ENCODE assay signal across 8 cellular contexts in the genomic region with DNA sequence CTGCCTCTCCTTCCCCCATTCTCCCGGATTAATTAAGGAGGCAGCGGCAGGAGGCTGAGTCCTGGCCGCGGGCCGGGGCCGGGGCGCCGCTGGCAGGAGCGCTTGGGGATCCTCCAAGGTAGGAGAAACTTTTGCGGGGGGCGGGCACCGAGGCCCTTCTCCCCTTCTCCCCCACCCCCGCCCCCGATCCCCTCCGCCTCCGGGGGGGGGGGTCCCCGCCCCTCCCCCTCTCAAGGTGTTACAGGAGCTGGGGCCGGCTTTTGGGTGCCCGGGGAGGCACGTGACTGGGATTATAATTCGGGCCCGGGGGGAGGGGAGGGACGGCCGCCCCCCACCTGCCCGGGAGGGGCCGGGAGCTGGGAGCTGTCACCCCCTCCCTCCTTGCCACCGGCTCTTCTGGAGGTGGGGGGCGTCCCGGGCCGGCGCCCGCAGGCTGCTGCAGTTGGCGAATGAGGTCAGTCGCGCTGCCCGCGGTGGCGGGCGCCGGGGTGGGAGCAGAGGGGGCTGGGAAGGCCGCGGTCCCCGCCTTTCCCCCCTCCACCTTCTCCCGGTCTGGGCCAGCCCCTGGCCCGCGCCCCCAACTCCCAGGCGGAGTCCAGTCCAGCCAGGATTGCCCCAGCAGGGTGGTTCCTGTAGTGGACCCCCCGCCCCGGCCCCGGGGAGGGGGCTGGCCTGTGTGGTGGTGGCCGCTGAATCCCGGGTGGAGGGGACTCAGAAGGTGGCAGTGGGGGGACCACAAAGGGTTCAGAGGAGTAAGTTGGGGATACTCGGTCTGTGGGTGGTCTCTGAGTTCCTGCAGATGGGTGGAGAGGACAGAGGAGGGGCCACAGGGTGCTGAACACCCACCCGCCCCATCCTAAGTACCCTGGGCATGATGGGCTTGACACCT. TPM values are rescaled to one million over a fixed set of nuclear protein-coding genes. Genes with fewer than 3 reads are reported as not detected.
A peak's percentile ranks its signal among the peaks of the same experiment; 100 is the strongest.
DNase-seq lines count a peak whose midpoint lies in the region; ATAC-seq and TF ChIP-seq lines count a peak whose summit lies in the region.

No MANE protein-coding gene starts in this region.

- H3K27me3 Mint-ChIP-seq in chondrocyte (ENCODE audit: low read depth) = no peaks in the 10 kb centered on the region

- peak overlapping the region; percentile 55 for H4K91ac ChIP-seq in mesenchymal stem cell (ENCODE audit: low read length)

- peak overlapping the region; percentile 59 for H3K27ac Mint-ChIP-seq in chondrocyte (ENCODE audit: unreplicated experiment)

- peaks cover 9% of the 10 kb centered on the region for H3F3A ChIP-seq in MM.1S (ENCODE audit: insufficient read depth, low read length)

- peak; percentile 52 for DNase-seq in BE2C
- no peak for DNase-seq in MM.1S
- no peak for DNase-seq in chondrocyte (ENCODE audit: low spot score)
- DNase-seq in mesenchymal stem cell = no peak
- no peak for DNase-seq in tibial artery
- no peak for DNase-seq in NCI-H446 treated with DMSO at 0.1 percent for 48 hours (lab: John Stamatoyannopoulos, UW)
- no peak for DNase-seq in NCI-H187 (lab: John Stamatoyannopoulos, UW)

- H2AFZ ChIP-seq in MM.1S (ENCODE audit: low read length) (no peak overlapping the region), mesenchymal stem cell (ENCODE audit: low read depth, low read length) (no peak overlapping the region)

- no peaks in the 10 kb centered on the region; the same call in 1 of the 2 replicates for H3K4me1 ChIP-seq in BE2C
- H3K4me1 ChIP-seq in MM.1S (ENCODE audit: low read length) = peaks cover 8% of the 10 kb centered on the region
- peaks cover 14% of the 10 kb centered on the region for H3K4me1 ChIP-seq in mesenchymal stem cell (ENCODE audit: control insufficient read depth, insufficient read depth, low read depth, low read length)
- peaks cover 0 to 28% (median 20%) of the 10 kb centered on the region in 4 donors for H3K4me1 ChIP-seq in tibial artery

- H2BK5ac ChIP-seq in mesenchymal stem cell (ENCODE audit: low read depth, low read length, poor library complexity, severe bottlenecking) = no peak overlapping the region

- peak overlapping the region; percentile 72 for H3K4me3 Mint-ChIP-seq in chondrocyte (ENCODE audit: unreplicated experiment)

- H3K14ac ChIP-seq in mesenchymal stem cell (ENCODE audit: low read length in 2 of 2) = peak overlapping the region in 1 of 2 experiments; percentile 58

- peak overlapping the region; percentile 82 for H2BK15ac ChIP-seq in mesenchymal stem cell (ENCODE audit: low read depth, poor library complexity, severe bottlenecking)

- no peaks in the 10 kb centered on the region for H3K9me3 ChIP-seq in BE2C
- no peaks in the 10 kb centered on the region for H3K9me3 ChIP-seq in MM.1S (replicated peaks; ENCODE audit: insufficient read depth, low read length)
- H3K9me3 ChIP-seq in mesenchymal stem cell (ENCODE audit: control insufficient read depth, low read length) = no peaks in the 10 kb centered on the region
- H3K9me3 ChIP-seq in tibial artery = no peaks in the 10 kb centered on the region

- H3K79me2 ChIP-seq in MM.1S (ENCODE audit: low read length) = peaks cover 47% of the 10 kb centered on the region

- H2AK5ac ChIP-seq in mesenchymal stem cell (ENCODE audit: low read length, severe bottlenecking) = no peak overlapping the region

- peak overlapping the region; percentile 41 to 53 for H3K4ac ChIP-seq in mesenchymal stem cell (ENCODE audit: low read depth in 1 of 2, low read length in 2 of 2)

- WGBS in mesenchymal stem cell = 3% methylated on average over 23 of the region's 54 CpGs

- no peak for ATAC-seq in HG02678 (IDR thresholded peaks at IDR 0.05; ENCODE audit: unreplicated experiment)

- no peaks in the 10 kb centered on the region for H3K9me3 Mint-ChIP-seq in chondrocyte (ENCODE audit: low read depth)

- H3K4me2 ChIP-seq in MM.1S (ENCODE audit: low read depth, low read length) (peak overlapping the region; percentile 62), mesenchymal stem cell (ENCODE audit: low read length, poor library complexity, severe bottlenecking) (peak overlapping the region; percentile 77)

- H4K8ac ChIP-seq in mesenchymal stem cell (ENCODE audit: low read length) = peak overlapping the region; percentile 33

- peaks cover 12% of the 10 kb centered on the region for H3K79me1 ChIP-seq in mesenchymal stem cell (replicated peaks; ENCODE audit: low read length, poor library complexity, severe bottlenecking)

- no peaks in the 10 kb centered on the region for H3K9me2 ChIP-seq in MM.1S (replicated peaks; ENCODE audit: insufficient read depth, low read length)

- H3K36me3 ChIP-seq in BE2C (no peaks in the 10 kb centered on the region; the same call in 1 of the 2 replicates), MM.1S (replicated peaks; ENCODE audit: insufficient read depth, low read length) (no peaks in the 10 kb centered on the region), mesenchymal stem cell (ENCODE audit: control insufficient read depth in 1 of 2, insufficient read depth in 2 of 2, low read depth in 1 of 2, low read length in 2 of 2) (peaks cover 0 to 6% of the 10 kb centered on the region in 2 experiments), tibial artery (no peaks in the 10 kb centered on the region)

- H3K36me3 Mint-ChIP-seq in chondrocyte (ENCODE audit: low read depth) = no peaks in the 10 kb centered on the region

- H3K27ac ChIP-seq in MM.1S (ENCODE audit: low read length) = no peak overlapping the region
- H3K27ac ChIP-seq in mesenchymal stem cell (ENCODE audit: low read length, poor library complexity, severe bottlenecking) = no peak overlapping the region
- peak overlapping the region; percentile 90 to 94 for H3K27ac ChIP-seq in tibial artery

- peak overlapping the region; percentile 39 for H2BK120ac ChIP-seq in mesenchymal stem cell (ENCODE audit: low read depth, low read length)

- no peaks in the 10 kb centered on the region for H4K20me1 ChIP-seq in MM.1S (ENCODE audit: insufficient read depth, low read length)

- intact Hi-C loops in tibial artery (cut with DNase I; ENCODE audit: low total_unique reads) = loop anchor here (2.0 to 10.0 kb wide), 2 partner anchors 26 to 200 kb away; a partner anchor contains a TSS

- TF ChIP-seq CTCF in BE2C (IDR thresholded peaks at IDR 0.05; ENCODE audit: low read depth, low read length) = no peak
- no peak for TF ChIP-seq CTCF in MM.1S (IDR thresholded peaks at IDR 0.05; ENCODE audit: low read length)
- TF ChIP-seq CTCF in chondrocyte (IDR thresholded peaks at IDR 0.05) = no peak
- no peak for TF ChIP-seq CTCF in tibial artery (IDR thresholded peaks at IDR 0.05)

- H3K27me3 ChIP-seq in BE2C = no peaks in the 10 kb centered on the region
- H3K27me3 ChIP-seq in MM.1S (replicated peaks; ENCODE audit: insufficient read depth, low read length) = no peaks in the 10 kb centered on the region
- H3K27me3 ChIP-seq in mesenchymal stem cell (ENCODE audit: control insufficient read depth in 1 of 2, insufficient read depth in 1 of 2, low read length in 2 of 2) = no peaks in the 10 kb centered on the region
- no peaks in the 10 kb centered on the region for H3K27me3 ChIP-seq in tibial artery

- H3K4me1 Mint-ChIP-seq in chondrocyte (ENCODE audit: low read depth) = peaks cover 29% of the 10 kb centered on the region

- H3K9ac ChIP-seq in MM.1S (ENCODE audit: low read length) = peak overlapping the region; percentile 60; the same call in 1 of the 2 replicates
- peak overlapping the region; percentile 62 for H3K9ac ChIP-seq in mesenchymal stem cell (ENCODE audit: low read length)

- H3K4me3 ChIP-seq in BE2C (ENCODE audit: low read depth, low read length) = peak overlapping the region; percentile 71
- H3K4me3 ChIP-seq in MM.1S (ENCODE audit: low read length) = peak overlapping the region; percentile 63
- H3K4me3 ChIP-seq in mesenchymal stem cell (ENCODE audit: insufficient read depth in 1 of 2, low read depth in 1 of 2, low read length in 2 of 2) = peak overlapping the region; percentile 73 to 74
- H3K4me3 ChIP-seq in tibial artery = peak overlapping the region; percentile 81 to 87

- H3K23ac ChIP-seq in mesenchymal stem cell (ENCODE audit: low read length in 2 of 2) = no peak overlapping the region

- H3K18ac ChIP-seq in mesenchymal stem cell (ENCODE audit: low read depth in 1 of 2, low read length in 2 of 2) = peak overlapping the region; percentile 55 to 79

- peak overlapping the region in 1 of 2 experiments; percentile 24 for H2BK12ac ChIP-seq in mesenchymal stem cell (ENCODE audit: low read length in 2 of 2)

RNA-seq across cellular contexts. Expression of a gene that starts 0.6 kb away (rescaled TPM):
- polyA plus RNA-seq in BE2C (2012; ENCODE audit: insufficient read depth, insufficient read length, low read depth) = 48.5 TPM
- 32.4 to 48.5 TPM (median 46.5 TPM) in 3 replicates for total RNA-seq in chondrocyte
- polyA plus RNA-seq in mesenchymal stem cell (2013, experiment 1 of 2) = 25.5 TPM
- 28.4 TPM for polyA plus RNA-seq in mesenchymal stem cell (2013, experiment 2 of 2)

Comparison
In these comparisons a context has a peak if more than half of its experiments do, and no peak if none do; other contexts are left out.
1. H3K27ac ChIP-seq: peak in tibial artery (2 of 2); none in MM.1S (single experiment) and mesenchymal stem cell (single experiment).
2. Peak in every context shown above with its lines, with median percentiles within 50 percentile points of each other: H3K4me3 ChIP-seq.